ENCODE assay signal across 8 cellular contexts in the genomic region with DNA sequence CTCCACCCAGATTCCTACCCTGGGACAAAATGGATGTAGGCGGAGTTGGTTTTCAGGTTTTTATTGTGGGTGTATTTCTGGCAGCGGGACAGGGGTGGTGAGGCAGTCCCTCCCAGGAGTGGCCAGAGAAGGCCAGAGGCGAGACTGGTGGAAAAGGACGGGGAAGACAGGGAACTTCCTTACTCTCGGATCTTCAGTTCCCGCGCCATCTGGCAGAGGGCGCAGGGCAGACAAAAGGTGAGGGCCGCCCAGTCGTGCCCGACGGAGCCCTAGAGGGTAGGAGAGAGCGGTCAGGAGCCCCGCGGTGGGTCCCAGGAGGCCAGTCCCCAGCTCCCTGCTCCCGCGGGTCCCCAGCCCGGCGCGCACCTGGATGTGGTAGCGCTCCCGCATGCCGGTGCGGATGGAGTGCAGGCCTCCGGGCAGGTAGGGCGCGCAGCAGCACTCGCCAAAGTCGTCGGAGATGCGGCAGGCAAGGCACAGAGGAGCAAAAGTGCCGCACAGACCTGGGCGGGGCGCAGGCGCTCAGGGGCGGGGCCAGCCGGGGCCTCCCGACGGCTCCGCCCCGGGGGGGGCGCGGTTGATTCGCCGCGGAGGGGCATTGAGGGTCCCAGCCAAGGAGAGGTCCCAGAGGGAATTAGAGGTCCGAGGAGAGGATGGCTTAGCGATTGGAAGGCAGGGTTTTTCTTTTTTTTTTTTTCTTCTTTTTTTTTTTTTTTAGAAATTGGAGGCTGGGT. TPM values are rescaled to one million over a fixed set of nuclear protein-coding genes. Genes with fewer than 3 reads are reported as not detected.
DNase-seq lines count a peak whose midpoint lies in the region; ATAC-seq lines count a peak whose summit lies in the region.

No MANE protein-coding gene starts in this region.

- H3K4me3 ChIP-seq in BLaER1 (peak overlapping the region; percentile 68), mesenchymal stem cell (ENCODE audit: insufficient read depth in 1 of 2, low read depth in 1 of 2, low read length in 2 of 2) (peak overlapping the region; percentile 58 to 75)

- H3K27ac ChIP-seq in BLaER1 (peak overlapping the region; percentile 65), mesenchymal stem cell (ENCODE audit: low read length, poor library complexity, severe bottlenecking) (no peak overlapping the region)

- no peak overlapping the region for H3K23ac ChIP-seq in mesenchymal stem cell (ENCODE audit: low read length in 2 of 2)

- no peak overlapping the region for H3K4ac ChIP-seq in mesenchymal stem cell (ENCODE audit: low read depth in 1 of 2, low read length in 2 of 2)

- peak overlapping the region; percentile 82 to 88 for H3K18ac ChIP-seq in mesenchymal stem cell (ENCODE audit: low read depth in 1 of 2, low read length in 2 of 2)

- peak overlapping the region; percentile 88 for H4K91ac ChIP-seq in mesenchymal stem cell (ENCODE audit: low read length)

- H4K20me1 ChIP-seq in BLaER1: no peaks in the 10 kb centered on the region

- H2BK12ac ChIP-seq in mesenchymal stem cell (ENCODE audit: low read length in 2 of 2): peak overlapping the region; percentile 5 to 54

- peak; percentile 64 for ATAC-seq in HG02642 (IDR thresholded peaks at IDR 0.05; ENCODE audit: poor library complexity, unreplicated experiment)

- WGBS in mesenchymal stem cell: 3% methylated on average over 35 of the region's 48 CpGs

- no peak overlapping the region for H2BK120ac ChIP-seq in mesenchymal stem cell (ENCODE audit: low read depth, low read length)

- H3K14ac ChIP-seq in mesenchymal stem cell (ENCODE audit: low read length in 2 of 2): peak overlapping the region in 1 of 2 experiments; percentile 97

- H2BK5ac ChIP-seq in mesenchymal stem cell (ENCODE audit: low read depth, low read length, poor library complexity, severe bottlenecking): no peak overlapping the region

- DNase-seq in NCI-H526 (lab: John Stamatoyannopoulos, UW) (peak; percentile 88 to 95), mesenchymal stem cell (peak; percentile 70), middle frontal gyrus (ENCODE audit: extremely low spot score, low spot score) (no peak)
- peak; percentile 33 to 57 for DNase-seq in activated CD4-positive, alpha-beta T cell treated with anti-CD3 and anti-CD28 coated beads, Interleukin-2, amount 50 U/mL, for 24 hours (ENCODE audit: low read depth in 1 of 2, low spot score in 1 of 2)
- DNase-seq in effector CD4-positive, alpha-beta T cell: peak; percentile 46
- peak; percentile 54 to 56 for DNase-seq in stimulated activated CD8-positive, alpha-beta memory T cell treated with anti-CD3 and anti-CD28 coated beads, Interleukin-15, amount 100 ng/mL, for 48 hours (ENCODE audit: low read depth in 2 of 2)

- no peaks in the 10 kb centered on the region for H3K9me3 ChIP-seq in BLaER1
- no peaks in the 10 kb centered on the region for H3K9me3 ChIP-seq in mesenchymal stem cell (ENCODE audit: control insufficient read depth, low read length)

- H3K4me2 ChIP-seq in BLaER1: peak overlapping the region; percentile 86
- peak overlapping the region; percentile 91 for H3K4me2 ChIP-seq in mesenchymal stem cell (ENCODE audit: low read length, poor library complexity, severe bottlenecking)

- H3K27me3 ChIP-seq in BLaER1 (peaks cover 26% of the 10 kb centered on the region), mesenchymal stem cell (ENCODE audit: control insufficient read depth in 1 of 2, insufficient read depth in 1 of 2, low read length in 2 of 2) (peaks cover 31 to 44% of the 10 kb centered on the region in 2 experiments)

- H3K36me3 ChIP-seq in BLaER1 (no peaks in the 10 kb centered on the region), mesenchymal stem cell (ENCODE audit: control insufficient read depth in 1 of 2, insufficient read depth in 2 of 2, low read depth in 1 of 2, low read length in 2 of 2) (no peaks in the 10 kb centered on the region)

- peak overlapping the region; percentile 92 for H4K8ac ChIP-seq in mesenchymal stem cell (ENCODE audit: low read length)

- H2AFZ ChIP-seq in mesenchymal stem cell (ENCODE audit: low read depth, low read length): peak overlapping the region; percentile 99

- no peak overlapping the region for H2AK5ac ChIP-seq in mesenchymal stem cell (ENCODE audit: low read length, severe bottlenecking)

- H3K4me1 ChIP-seq in BLaER1 (peaks cover 30% of the 10 kb centered on the region), mesenchymal stem cell (ENCODE audit: control insufficient read depth, insufficient read depth, low read depth, low read length) (peaks cover 7% of the 10 kb centered on the region)

- H3K9ac ChIP-seq in BLaER1 (peak overlapping the region; percentile 71), mesenchymal stem cell (ENCODE audit: low read length) (peak overlapping the region; percentile 64)

- peak overlapping the region; percentile 60 for H2BK15ac ChIP-seq in mesenchymal stem cell (ENCODE audit: low read depth, poor library complexity, severe bottlenecking)

- H3K79me1 ChIP-seq in mesenchymal stem cell (replicated peaks; ENCODE audit: low read length, poor library complexity, severe bottlenecking): no peaks in the 10 kb centered on the region

RNA-seq across cellular contexts. Expression of a gene that starts 3.0 kb away (rescaled TPM):
- polyA plus RNA-seq in mesenchymal stem cell (2013, experiment 1 of 2): 2.6 TPM
- polyA plus RNA-seq in mesenchymal stem cell (2013, experiment 2 of 2): 3.9 TPM

RNA-seq across cellular contexts. Expression of a gene that starts 40.0 kb away (rescaled TPM):
- 1.6 TPM for polyA plus RNA-seq in mesenchymal stem cell (2013, experiment 1 of 2)
- 2.0 TPM for polyA plus RNA-seq in mesenchymal stem cell (2013, experiment 2 of 2)

RNA-seq across cellular contexts. Expression of a gene that starts 55.6 kb away (rescaled TPM):
- polyA plus RNA-seq in mesenchymal stem cell (2013, experiment 1 of 2): not detected
- polyA plus RNA-seq in mesenchymal stem cell (2013, experiment 2 of 2): not detected
